ENCODE assay signal across 23 cellular contexts in genomic region chr7:15765753-15766152, GRCh38.
"Had no signal": no experiment of that assay in that cellular context is flagged by ENCODE, and none has a peak within 500 bp of the region (broad histone marks: within the 10 kb centered on the region; RNA-seq: fewer than 3 reads in every experiment).

No MANE protein-coding gene starts in this region.

- DNase-seq: activated CD4-positive, alpha-beta T cell treated with anti-CD3 and anti-CD28 coated beads, Interleukin-2, amount 50 U/mL, for 48 hours; activated gamma-delta T cell treated with Interleukin-2 at 50 U/mL for 16 hours; activated T-cell treated with anti-CD3 and anti-CD28 coated beads for 4 hours; adrenal gland; cerebellar nuclear complex; cortex of kidney; effector CD8-positive, alpha-beta T cell; esophagus squamous epithelium; head of caudate nucleus; mammary epithelial cell; pancreas; stimulated activated CD4-positive, alpha-beta T cell treated with anti-CD3 and anti-CD28 coated beads, Interleukin-12 subunit alpha, Interleukin-12 subunit beta, amount 100 ng/mL, for 4 hours; stimulated activated CD4-positive, alpha-beta T cell treated with anti-CD3 and anti-CD28 coated beads, Interleukin-1b, Interleukin-23, amount 100 ng/mL, for 48 hours; stimulated activated naive CD8-positive, alpha-beta T cell treated with anti-CD3 and anti-CD28 coated beads, Interleukin-15, Interleukin-2, amounts not matched to agents 100 U/mL and 50 U/mL, for 24 hours; SW 1271; T-helper 2 cell; transverse colon; uterus had no signal

- H3K4me1 ChIP-seq: adrenal gland, breast epithelium, esophagus squamous epithelium, neural progenitor cell, pancreas, suprapubic skin, uterus had no signal

- H3K36me3 Mint-ChIP-seq: activated naive CD4-positive, alpha-beta T cell treated with anti-CD3 and anti-CD28 coated beads, Interleukin-2, amount 50 U/mL, for 72 hours; neural progenitor cell had no signal

- H3K27ac ChIP-seq: adrenal gland, breast epithelium, neural progenitor cell, pancreas, suprapubic skin, transverse colon had no signal

- H3K9me3 Mint-ChIP-seq: activated T-helper 1 cell treated with anti-CD3 and anti-CD28 coated beads, Interleukin-12 subunit alpha, Interleukin-12 subunit beta, Interleukin-2, Interleukin-4 antibody, amounts not matched to agents 30 ng/mL and 10 ng/mL and 1 ng/mL, durations not matched to agents 14 hours and 24 hours and 36 hours had no signal

- H3K4me2 ChIP-seq: neural progenitor cell had no signal

- H3K4me3 ChIP-seq: adrenal gland, breast epithelium, esophagus squamous epithelium, neural progenitor cell, pancreas, suprapubic skin, transverse colon, uterus had no signal

- H3K36me3 ChIP-seq: adrenal gland, breast epithelium, esophagus squamous epithelium, neural progenitor cell, pancreas, suprapubic skin, transverse colon, uterus had no signal

- H3K27me3 ChIP-seq: adrenal gland, breast epithelium, esophagus squamous epithelium, neural progenitor cell, pancreas, suprapubic skin, transverse colon, uterus had no signal

- H3K4me3 Mint-ChIP-seq: activated T-helper 1 cell treated with anti-CD3 and anti-CD28 coated beads, Interleukin-12 subunit alpha, Interleukin-12 subunit beta, Interleukin-2, Interleukin-4 antibody, amounts not matched to agents 30 ng/mL and 10 ng/mL and 1 ng/mL, durations not matched to agents 14 hours and 24 hours and 36 hours; neural progenitor cell had no signal

- H3K27ac Mint-ChIP-seq: activated naive CD4-positive, alpha-beta T cell treated with anti-CD3 and anti-CD28 coated beads, Interleukin-2, amount 50 U/mL, for 72 hours; activated T-helper 1 cell treated with anti-CD3 and anti-CD28 coated beads, Interleukin-12 subunit alpha, Interleukin-12 subunit beta, Interleukin-2, Interleukin-4 antibody, amounts not matched to agents 30 ng/mL and 10 ng/mL and 1 ng/mL, durations not matched to agents 14 hours and 24 hours and 36 hours; neural progenitor cell had no signal

- H3K9me3 ChIP-seq: adrenal gland, breast epithelium, pancreas, transverse colon, uterus had no signal

- ATAC-seq: activated naive CD4-positive, alpha-beta T cell treated with anti-CD3 and anti-CD28 coated beads, Interleukin-2, amount 50 U/mL, for 72 hours; stimulated activated naive CD8-positive, alpha-beta T cell treated with anti-CD3 and anti-CD28 coated beads, Interleukin-15, Interleukin-2, amounts not matched to agents 100 U/mL and 50 U/mL, for 24 hours had no signal

- H2AFZ ChIP-seq: neural progenitor cell had no signal
